ENCODE assay signal across 21 cellular contexts in genomic region chr3:135349254-135349948, GRCh38.
"Had no signal": no experiment of that assay in that cellular context is flagged by ENCODE, and none has a peak within 500 bp of the region (broad histone marks: within the 10 kb centered on the region; RNA-seq: fewer than 3 reads in every experiment).

No MANE protein-coding gene starts in this region.

- DNase-seq: Kasumi-1, MM.1S, NCI-H1092 treated with DMSO at 0.1 percent for 48 hours, NCI-H1436, NCI-H187 treated with DMSO at 0.1 percent for 48 hours, NCI-H2029 treated with DMSO at 0.1 percent for 48 hours, NCI-H2171, NCI-H226, NCI-H446, NCI-H510A, NCI-H524 treated with DMSO at 0.1 percent for 48 hours, NCI-H69, NCI-H774, Right ventricle myocardium superior, RPMI8226, SIG-M5 had no signal

- H3K27me3 ChIP-seq: SJSA1 had no signal

- H3K4me3 Mint-ChIP-seq: IgD-negative memory B cell had no signal

- H3K4me1 ChIP-seq: SJSA1 had no signal

- H3K36me3 ChIP-seq: SJSA1 had no signal

- H3K27ac Mint-ChIP-seq: IgD-negative memory B cell had no signal

- H3K4me1 Mint-ChIP-seq: IgD-negative memory B cell had no signal

- H3K27me3 Mint-ChIP-seq: IgD-negative memory B cell had no signal

- ATAC-seq: K562 had no signal

- H3K9me3 ChIP-seq: SJSA1 had no signal

- H3K27ac ChIP-seq: KMS-11, SJSA1, SK-N-MC had no signal

- H3K4me3 ChIP-seq: K562, SJSA1, SK-N-MC had no signal
